ENCODE assay signal across 2 cellular contexts in genomic region chrX:57406149-57406548, GRCh38.
A peak's percentile ranks its signal among the peaks of the same experiment; 100 is the strongest.
TF ChIP-seq lines count a peak whose summit lies in the region.

No MANE protein-coding gene starts in this region.

TF ChIP-seq in IMR-90, 13 proteins besides CTCF, POLR2A, EP300 and RAD21 (continued from another document):
- peak; percentile 82 for TF ChIP-seq MAFK (IDR thresholded peaks at IDR 0.05; ENCODE audit: low read depth, low read length)

TF ChIP-seq in K562, 482 proteins besides CTCF, POLR2A, EP300 and RAD21:
- TF ChIP-seq GABPB2 (CRISPR knock-in tag; conservative IDR thresholded peaks at IDR 0.05): no peak
- no peak for TF ChIP-seq ZNF507 (tag; conservative IDR thresholded peaks at IDR 0.05)
- no peak for TF ChIP-seq SETDB1 (IDR thresholded peaks at IDR 0.05; ENCODE audit: low read length)
- peak; percentile 43; the same call in 1 of the 2 replicates for TF ChIP-seq MAFK (IDR thresholded peaks at IDR 0.05; ENCODE audit: low read length)
- TF ChIP-seq C11orf30 (IDR thresholded peaks at IDR 0.05; ENCODE audit: low read depth): peak; percentile 43; the same call in 1 of the 2 replicates
- TF ChIP-seq CTCFL (IDR thresholded peaks at IDR 0.05; ENCODE audit: borderline replicate concordance, insufficient read depth, low read depth, low read length, poor library complexity, severe bottlenecking): no peak
- peak; percentile 42; the same call in 1 of the 2 replicates for TF ChIP-seq ZNF316 (IDR thresholded peaks at IDR 0.05)
- peak; percentile 57 for TF ChIP-seq MAFF (IDR thresholded peaks at IDR 0.05; ENCODE audit: low read length)
